In the genomic region with DNA sequence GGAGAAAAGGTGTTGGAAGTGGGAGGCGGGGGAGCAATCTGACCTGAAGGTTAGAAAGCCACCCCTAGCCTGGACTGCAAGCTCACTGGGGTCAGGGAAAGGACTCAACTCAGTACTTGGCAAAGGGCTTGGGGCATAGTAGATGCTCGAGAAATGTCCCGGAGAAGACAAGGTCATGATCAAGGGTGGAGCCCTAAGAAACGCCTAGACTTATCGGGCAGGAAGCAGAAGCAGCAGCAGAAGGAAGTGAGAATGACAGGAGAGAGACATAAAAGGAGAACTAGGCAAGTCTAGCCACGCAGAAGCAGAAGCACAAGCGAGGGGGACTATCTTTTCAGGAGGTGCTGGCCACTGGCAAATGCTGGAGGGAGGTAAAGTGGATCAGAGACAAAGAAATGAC, we compare ENCODE assay signal across 8 cellular contexts. TPM values are rescaled to one million over a fixed set of nuclear protein-coding genes. Genes with fewer than 3 reads are reported as not detected.
DNase-seq lines count a peak whose midpoint lies in the region; ATAC-seq lines count a peak whose summit lies in the region.

No MANE protein-coding gene starts in this region.

- no peak for DNase-seq in activated T-cell treated with anti-CD3 and anti-CD28 coated beads, Interleukin-2, amount 50 U/mL, for 24 hours
- no peak for DNase-seq in activated T-cell treated with anti-CD3 and anti-CD28 coated beads, Interleukin-2, amount 50 U/mL, for 48 hours
- DNase-seq in activated T-helper 1 cell treated with anti-CD3 and anti-CD28 coated beads, Interleukin-12 subunit alpha, Interleukin-12 subunit beta, Interleukin-2, Interleukin-4 antibody, amounts not matched to agents 30 ng/mL and 10 ng/mL and 1 ng/mL, durations not matched to agents 14 hours and 24 hours and 36 hours (ENCODE audit: low spot score), result no peak
- peak; percentile 66 for DNase-seq in stimulated activated naive B cell treated with anti-CD40 and anti-IgM and Interleukin-4, amounts not matched to agents 10 μg/mL and 1 μg/mL and 100 μg/mL, for 72 hours
- DNase-seq in NCI-H2029 treated with DMSO at 0.1 percent for 48 hours (lab: John Stamatoyannopoulos, UW), result no peak

- H3K4me3 Mint-ChIP-seq in activated T-cell treated with anti-CD3 and anti-CD28 coated beads, Interleukin-2, amount 50 U/mL, for 24 hours, result peak overlapping the region; percentile 41
- peak overlapping the region; percentile 75 for H3K4me3 Mint-ChIP-seq in activated T-helper 1 cell treated with anti-CD3 and anti-CD28 coated beads, Interleukin-12 subunit alpha, Interleukin-12 subunit beta, Interleukin-2, Interleukin-4 antibody, amounts not matched to agents 30 ng/mL and 10 ng/mL and 1 ng/mL, durations not matched to agents 14 hours and 24 hours and 36 hours
- H3K4me3 Mint-ChIP-seq in stimulated activated naive B cell treated with anti-CD40 and anti-IgM and Interleukin-4, amounts not matched to agents 10 μg/mL and 1 μg/mL and 100 μg/mL, for 72 hours, result peak overlapping the region; percentile 80 to 81

- no peaks in the 10 kb centered on the region for H3K27me3 Mint-ChIP-seq in activated T-cell treated with anti-CD3 and anti-CD28 coated beads, Interleukin-2, amount 50 U/mL, for 24 hours
- H3K27me3 Mint-ChIP-seq in activated T-helper 1 cell treated with anti-CD3 and anti-CD28 coated beads, Interleukin-12 subunit alpha, Interleukin-12 subunit beta, Interleukin-2, Interleukin-4 antibody, amounts not matched to agents 30 ng/mL and 10 ng/mL and 1 ng/mL, durations not matched to agents 14 hours and 24 hours and 36 hours (ENCODE audit: insufficient read depth), result no peaks in the 10 kb centered on the region
- H3K27me3 Mint-ChIP-seq in stimulated activated naive B cell treated with anti-CD40 and anti-IgM and Interleukin-4, amounts not matched to agents 10 μg/mL and 1 μg/mL and 100 μg/mL, for 72 hours, result no peaks in the 10 kb centered on the region

- intact Hi-C loops in activated T-helper 1 cell treated with anti-CD3 and anti-CD28 coated beads, Interleukin-12 subunit alpha, Interleukin-12 subunit beta, Interleukin-2, Interleukin-4 antibody, amounts not matched to agents 30 ng/mL and 10 ng/mL and 1 ng/mL, durations not matched to agents 14 hours and 24 hours and 36 hours (cut with micrococcal nuclease), result loop anchor here (1.0 to 2.0 kb wide), 3 partner anchors 7 to 13 kb away; no protein-coding TSS in a partner anchor

- ATAC-seq in HG03175 (IDR thresholded peaks at IDR 0.05; ENCODE audit: unreplicated experiment) (peak; percentile 60), GM19328 (IDR thresholded peaks at IDR 0.05; ENCODE audit: unreplicated experiment) (no peak), HG03280 (IDR thresholded peaks at IDR 0.05; ENCODE audit: unreplicated experiment) (no peak)
- peak; percentile 90 to 95 for ATAC-seq in stimulated activated naive B cell treated with anti-CD40 and anti-IgM and Interleukin-4, amounts not matched to agents 10 μg/mL and 1 μg/mL and 100 μg/mL, for 72 hours (replicated peaks)

- peaks cover 91% of the 10 kb centered on the region for H3K36me3 Mint-ChIP-seq in activated T-cell treated with anti-CD3 and anti-CD28 coated beads, Interleukin-2, amount 50 U/mL, for 24 hours (ENCODE audit: low read depth)
- H3K36me3 Mint-ChIP-seq in activated T-helper 1 cell treated with anti-CD3 and anti-CD28 coated beads, Interleukin-12 subunit alpha, Interleukin-12 subunit beta, Interleukin-2, Interleukin-4 antibody, amounts not matched to agents 30 ng/mL and 10 ng/mL and 1 ng/mL, durations not matched to agents 14 hours and 24 hours and 36 hours (ENCODE audit: low read depth), result peaks cover 69% of the 10 kb centered on the region
- H3K36me3 Mint-ChIP-seq in stimulated activated naive B cell treated with anti-CD40 and anti-IgM and Interleukin-4, amounts not matched to agents 10 μg/mL and 1 μg/mL and 100 μg/mL, for 72 hours, result peaks cover 81 to 87% of the 10 kb centered on the region in 2 donors

- H3K27ac Mint-ChIP-seq in activated T-cell treated with anti-CD3 and anti-CD28 coated beads, Interleukin-2, amount 50 U/mL, for 24 hours, result peak overlapping the region; percentile 84
- peak overlapping the region; percentile 80 for H3K27ac Mint-ChIP-seq in activated T-helper 1 cell treated with anti-CD3 and anti-CD28 coated beads, Interleukin-12 subunit alpha, Interleukin-12 subunit beta, Interleukin-2, Interleukin-4 antibody, amounts not matched to agents 30 ng/mL and 10 ng/mL and 1 ng/mL, durations not matched to agents 14 hours and 24 hours and 36 hours
- H3K27ac Mint-ChIP-seq in stimulated activated naive B cell treated with anti-CD40 and anti-IgM and Interleukin-4, amounts not matched to agents 10 μg/mL and 1 μg/mL and 100 μg/mL, for 72 hours, result peak overlapping the region; percentile 95

- H3K4me1 Mint-ChIP-seq in activated T-cell treated with anti-CD3 and anti-CD28 coated beads, Interleukin-2, amount 50 U/mL, for 24 hours (ENCODE audit: low read depth), result peaks cover 94% of the 10 kb centered on the region
- peaks cover 90% of the 10 kb centered on the region for H3K4me1 Mint-ChIP-seq in activated T-helper 1 cell treated with anti-CD3 and anti-CD28 coated beads, Interleukin-12 subunit alpha, Interleukin-12 subunit beta, Interleukin-2, Interleukin-4 antibody, amounts not matched to agents 30 ng/mL and 10 ng/mL and 1 ng/mL, durations not matched to agents 14 hours and 24 hours and 36 hours (ENCODE audit: low read depth)
- peaks cover 69 to 95% of the 10 kb centered on the region in 2 donors for H3K4me1 Mint-ChIP-seq in stimulated activated naive B cell treated with anti-CD40 and anti-IgM and Interleukin-4, amounts not matched to agents 10 μg/mL and 1 μg/mL and 100 μg/mL, for 72 hours

- no peaks in the 10 kb centered on the region for H3K9me3 Mint-ChIP-seq in activated T-cell treated with anti-CD3 and anti-CD28 coated beads, Interleukin-2, amount 50 U/mL, for 24 hours
- no peaks in the 10 kb centered on the region for H3K9me3 Mint-ChIP-seq in activated T-helper 1 cell treated with anti-CD3 and anti-CD28 coated beads, Interleukin-12 subunit alpha, Interleukin-12 subunit beta, Interleukin-2, Interleukin-4 antibody, amounts not matched to agents 30 ng/mL and 10 ng/mL and 1 ng/mL, durations not matched to agents 14 hours and 24 hours and 36 hours
- H3K9me3 Mint-ChIP-seq in stimulated activated naive B cell treated with anti-CD40 and anti-IgM and Interleukin-4, amounts not matched to agents 10 μg/mL and 1 μg/mL and 100 μg/mL, for 72 hours, result peaks cover 12 to 20% of the 10 kb centered on the region in 2 donors

RNA-seq across cellular contexts. Expression of a gene that starts 10.2 kb away (rescaled TPM):
- 531 and 535 TPM in 2 replicates for total RNA-seq in activated T-helper 1 cell treated with anti-CD3 and anti-CD28 coated beads, Interleukin-12 subunit alpha, Interleukin-12 subunit beta, Interleukin-2, Interleukin-4 antibody, amounts not matched to agents 30 ng/mL and 10 ng/mL and 1 ng/mL, durations not matched to agents 14 hours and 24 hours and 36 hours

RNA-seq across cellular contexts. Expression of a gene that starts 40.6 kb away (rescaled TPM):
- 39.3 and 42.6 TPM in 2 replicates for total RNA-seq in activated T-helper 1 cell treated with anti-CD3 and anti-CD28 coated beads, Interleukin-12 subunit alpha, Interleukin-12 subunit beta, Interleukin-2, Interleukin-4 antibody, amounts not matched to agents 30 ng/mL and 10 ng/mL and 1 ng/mL, durations not matched to agents 14 hours and 24 hours and 36 hours

Comparison
In these comparisons a context has a peak if more than half of its experiments do, and no peak if none do; other contexts are left out.
1. ATAC-seq: peak in HG03175 (single experiment) and stimulated activated naive B cell treated with anti-CD40 and anti-IgM and Interleukin-4, amounts not matched to agents 10 μg/mL and 1 μg/mL and 100 μg/mL, for 72 hours (2 of 2); none in GM19328 (single experiment) and HG03280 (single experiment).
2. Peak in every context shown above with its lines, with median percentiles within 50 percentile points of each other: H3K27ac Mint-ChIP-seq and H3K4me3 Mint-ChIP-seq.